ENCODE assay signal across 19 cellular contexts in genomic region chr2:38731684-38732221, GRCh38.
"Had no signal": no experiment of that assay in that cellular context is flagged by ENCODE, and none has a peak within 500 bp of the region (broad histone marks: within the 10 kb centered on the region; RNA-seq: fewer than 3 reads in every experiment).

No MANE protein-coding gene starts in this region.

- H3K27ac Mint-ChIP-seq: activated naive CD4-positive, alpha-beta T cell treated with anti-CD3 and anti-CD28 coated beads, Interleukin-2, amount 50 U/mL, for 24 hours; mesothelial cell of epicardium; natural killer cell; stimulated activated naive CD8-positive, alpha-beta T cell treated with anti-CD3 and anti-CD28 coated beads, Interleukin-15, Interleukin-2, amounts not matched to agents 100 ng/mL and 50 ng/mL, for 24 hours; T-cell had no signal

- H3K9me3 ChIP-seq: breast epithelium, left ventricle myocardium inferior, prostate gland, tibial nerve had no signal

- H3K27me3 Mint-ChIP-seq: activated naive CD4-positive, alpha-beta T cell treated with anti-CD3 and anti-CD28 coated beads, Interleukin-2, amount 50 U/mL, for 24 hours; central memory CD8-positive, alpha-beta T cell; stimulated activated naive CD8-positive, alpha-beta T cell treated with anti-CD3 and anti-CD28 coated beads, Interleukin-15, Interleukin-2, amounts not matched to agents 100 ng/mL and 50 ng/mL, for 24 hours; T-cell had no signal

- H3K27ac ChIP-seq: breast epithelium, left ventricle myocardium inferior, prostate gland, tibial nerve had no signal

- ATAC-seq: esophagus mucosa, natural killer cell, right cardiac atrium, T-cell had no signal

- H3K9me3 Mint-ChIP-seq: activated naive CD4-positive, alpha-beta T cell treated with anti-CD3 and anti-CD28 coated beads, Interleukin-2, amount 50 U/mL, for 24 hours; central memory CD8-positive, alpha-beta T cell; immature natural killer cell; mesothelial cell of epicardium; natural killer cell; stimulated activated naive CD8-positive, alpha-beta T cell treated with anti-CD3 and anti-CD28 coated beads, Interleukin-15, Interleukin-2, amounts not matched to agents 100 ng/mL and 50 ng/mL, for 24 hours; T-cell had no signal

- H3K27me3 ChIP-seq: breast epithelium, tibial nerve had no signal

- H3K4me1 Mint-ChIP-seq: immature natural killer cell, natural killer cell had no signal

- H3K4me3 Mint-ChIP-seq: activated naive CD4-positive, alpha-beta T cell treated with anti-CD3 and anti-CD28 coated beads, Interleukin-2, amount 50 U/mL, for 24 hours; central memory CD8-positive, alpha-beta T cell; mesothelial cell of epicardium; natural killer cell; stimulated activated naive CD8-positive, alpha-beta T cell treated with anti-CD3 and anti-CD28 coated beads, Interleukin-15, Interleukin-2, amounts not matched to agents 100 ng/mL and 50 ng/mL, for 24 hours; T-cell had no signal

- H3K4me1 ChIP-seq: breast epithelium, prostate gland had no signal

- H3K4me3 ChIP-seq: breast epithelium, left ventricle myocardium inferior, prostate gland, tibial nerve had no signal

- H3K36me3 ChIP-seq: breast epithelium, prostate gland had no signal

- DNase-seq: activated CD4-positive, alpha-beta T cell treated with anti-CD3 and anti-CD28 coated beads for 1 hour; effector memory CD4-positive, alpha-beta T cell; foreskin melanocyte; immature natural killer cell; left ventricle myocardium inferior; mammary epithelial cell; natural killer cell; right cardiac atrium; stimulated activated CD4-positive, alpha-beta T cell treated with anti-CD3 and anti-CD28 coated beads, Interleukin-1b, Interleukin-23, amount 100 ng/mL, for 48 hours; T-cell; T-helper 9 cell had no signal
